ENCODE assay signal across 1 cellular context in genomic region chr10:62805139-62806092, GRCh38.
TF ChIP-seq lines count a peak whose summit lies in the region.

No MANE protein-coding gene starts in this region.

TF ChIP-seq in HepG2, 621 proteins besides CTCF, POLR2A, EP300 and RAD21 (continues in another document):
- TF ChIP-seq GTF2F1 (IDR thresholded peaks at IDR 0.05; ENCODE audit: low read length) (no peak), ATF1 (CRISPR knock-in tag; IDR thresholded peaks at IDR 0.05) (no peak), SNAI1 (CRISPR knock-in tag; IDR thresholded peaks at IDR 0.05; ENCODE audit: borderline replicate concordance) (no peak), MED1 (CRISPR knock-in tag; IDR thresholded peaks at IDR 0.05) (peak; percentile 25; the same call in 1 of the 2 replicates), NONO (IDR thresholded peaks at IDR 0.05) (no peak), NONO (CRISPR knock-in tag; conservative IDR thresholded peaks at IDR 0.05) (peak; percentile 52; the same call in 1 of the 2 replicates), HOXA5 (CRISPR knock-in tag; IDR thresholded peaks at IDR 0.05) (no peak), MTF2 (CRISPR knock-in tag; IDR thresholded peaks at IDR 0.05; ENCODE audit: borderline replicate concordance) (no peak), STAG1 (CRISPR knock-in tag; IDR thresholded peaks at IDR 0.05) (no peak), ZNF615 (CRISPR knock-in tag; IDR thresholded peaks at IDR 0.05; ENCODE audit: borderline replicate concordance) (no peak), ZNF607 (CRISPR knock-in tag; IDR thresholded peaks at IDR 0.05; ENCODE audit: borderline replicate concordance) (no peak), POLR2AphosphoS5 (IDR thresholded peaks at IDR 0.05; ENCODE audit: low read depth, low read length) (no peak), ZNF777 (CRISPR knock-in tag; IDR thresholded peaks at IDR 0.05) (peak; percentile 72), ZNF274 (CRISPR knock-in tag; IDR thresholded peaks at IDR 0.05) (no peak), ZNF841 (CRISPR knock-in tag; IDR thresholded peaks at IDR 0.05; ENCODE audit: borderline replicate concordance) (no peak), GTF3A (CRISPR knock-in tag; conservative IDR thresholded peaks at IDR 0.05) (no peak), ZNF318 (CRISPR knock-in tag; IDR thresholded peaks at IDR 0.05) (no peak), ZNF724P (CRISPR knock-in tag; IDR thresholded peaks at IDR 0.05; ENCODE audit: borderline replicate concordance) (no peak), ZNF660 (CRISPR knock-in tag; IDR thresholded peaks at IDR 0.05; ENCODE audit: borderline replicate concordance, low read depth) (no peak), TFAP4 (IDR thresholded peaks at IDR 0.05; ENCODE audit: borderline replicate concordance, low read depth) (peak; percentile 13; the same call in 1 of the 2 replicates), ZNF564 (CRISPR knock-in tag; IDR thresholded peaks at IDR 0.05) (peak; percentile 17; the same call in 1 of the 2 replicates), ZNF510 (CRISPR knock-in tag; IDR thresholded peaks at IDR 0.05; ENCODE audit: low read depth) (no peak), ZFP41 (CRISPR knock-in tag; IDR thresholded peaks at IDR 0.05; ENCODE audit: borderline replicate concordance) (no peak; the same call in 1 of the 2 replicates), KMT2B (CRISPR knock-in tag; IDR thresholded peaks at IDR 0.05) (peak; percentile 24; the same call in 1 of the 2 replicates)
- TF ChIP-seq, protein P1, sequence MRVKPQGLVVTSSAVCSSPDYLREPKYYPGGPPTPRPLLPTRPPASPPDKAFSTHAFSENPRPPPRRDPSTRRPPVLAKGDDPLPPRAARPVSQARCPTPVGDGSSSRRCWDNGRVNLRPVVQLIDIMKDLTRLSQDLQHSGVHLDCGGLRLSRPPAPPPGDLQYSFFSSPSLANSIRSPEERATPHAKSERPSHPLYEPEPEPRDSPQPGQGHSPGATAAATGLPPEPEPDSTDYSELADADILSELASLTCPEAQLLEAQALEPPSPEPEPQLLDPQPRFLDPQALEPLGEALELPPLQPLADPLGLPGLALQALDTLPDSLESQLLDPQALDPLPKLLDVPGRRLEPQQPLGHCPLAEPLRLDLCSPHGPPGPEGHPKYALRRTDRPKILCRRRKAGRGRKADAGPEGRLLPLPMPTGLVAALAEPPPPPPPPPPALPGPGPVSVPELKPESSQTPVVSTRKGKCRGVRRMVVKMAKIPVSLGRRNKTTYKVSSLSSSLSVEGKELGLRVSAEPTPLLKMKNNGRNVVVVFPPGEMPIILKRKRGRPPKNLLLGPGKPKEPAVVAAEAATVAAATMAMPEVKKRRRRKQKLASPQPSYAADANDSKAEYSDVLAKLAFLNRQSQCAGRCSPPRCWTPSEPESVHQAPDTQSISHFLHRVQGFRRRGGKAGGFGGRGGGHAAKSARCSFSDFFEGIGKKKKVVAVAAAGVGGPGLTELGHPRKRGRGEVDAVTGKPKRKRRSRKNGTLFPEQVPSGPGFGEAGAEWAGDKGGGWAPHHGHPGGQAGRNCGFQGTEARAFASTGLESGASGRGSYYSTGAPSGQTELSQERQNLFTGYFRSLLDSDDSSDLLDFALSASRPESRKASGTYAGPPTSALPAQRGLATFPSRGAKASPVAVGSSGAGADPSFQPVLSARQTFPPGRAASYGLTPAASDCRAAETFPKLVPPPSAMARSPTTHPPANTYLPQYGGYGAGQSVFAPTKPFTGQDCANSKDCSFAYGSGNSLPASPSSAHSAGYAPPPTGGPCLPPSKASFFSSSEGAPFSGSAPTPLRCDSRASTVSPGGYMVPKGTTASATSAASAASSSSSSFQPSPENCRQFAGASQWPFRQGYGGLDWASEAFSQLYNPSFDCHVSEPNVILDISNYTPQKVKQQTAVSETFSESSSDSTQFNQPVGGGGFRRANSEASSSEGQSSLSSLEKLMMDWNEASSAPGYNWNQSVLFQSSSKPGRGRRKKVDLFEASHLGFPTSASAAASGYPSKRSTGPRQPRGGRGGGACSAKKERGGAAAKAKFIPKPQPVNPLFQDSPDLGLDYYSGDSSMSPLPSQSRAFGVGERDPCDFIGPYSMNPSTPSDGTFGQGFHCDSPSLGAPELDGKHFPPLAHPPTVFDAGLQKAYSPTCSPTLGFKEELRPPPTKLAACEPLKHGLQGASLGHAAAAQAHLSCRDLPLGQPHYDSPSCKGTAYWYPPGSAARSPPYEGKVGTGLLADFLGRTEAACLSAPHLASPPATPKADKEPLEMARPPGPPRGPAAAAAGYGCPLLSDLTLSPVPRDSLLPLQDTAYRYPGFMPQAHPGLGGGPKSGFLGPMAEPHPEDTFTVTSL (CRISPR knock-in tag; IDR thresholded peaks at IDR 0.05; ENCODE audit: borderline replicate concordance): no peak
- TF ChIP-seq, protein P2, sequence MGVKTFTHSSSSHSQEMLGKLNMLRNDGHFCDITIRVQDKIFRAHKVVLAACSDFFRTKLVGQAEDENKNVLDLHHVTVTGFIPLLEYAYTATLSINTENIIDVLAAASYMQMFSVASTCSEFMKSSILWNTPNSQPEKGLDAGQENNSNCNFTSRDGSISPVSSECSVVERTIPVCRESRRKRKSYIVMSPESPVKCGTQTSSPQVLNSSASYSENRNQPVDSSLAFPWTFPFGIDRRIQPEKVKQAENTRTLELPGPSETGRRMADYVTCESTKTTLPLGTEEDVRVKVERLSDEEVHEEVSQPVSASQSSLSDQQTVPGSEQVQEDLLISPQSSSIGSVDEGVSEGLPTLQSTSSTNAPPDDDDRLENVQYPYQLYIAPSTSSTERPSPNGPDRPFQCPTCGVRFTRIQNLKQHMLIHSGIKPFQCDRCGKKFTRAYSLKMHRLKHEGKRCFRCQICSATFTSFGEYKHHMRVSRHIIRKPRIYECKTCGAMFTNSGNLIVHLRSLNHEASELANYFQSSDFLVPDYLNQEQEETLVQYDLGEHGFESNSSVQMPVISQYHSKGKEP (CRISPR knock-in tag; IDR thresholded peaks at IDR 0.05): no peak
- TF ChIP-seq, protein P3, sequence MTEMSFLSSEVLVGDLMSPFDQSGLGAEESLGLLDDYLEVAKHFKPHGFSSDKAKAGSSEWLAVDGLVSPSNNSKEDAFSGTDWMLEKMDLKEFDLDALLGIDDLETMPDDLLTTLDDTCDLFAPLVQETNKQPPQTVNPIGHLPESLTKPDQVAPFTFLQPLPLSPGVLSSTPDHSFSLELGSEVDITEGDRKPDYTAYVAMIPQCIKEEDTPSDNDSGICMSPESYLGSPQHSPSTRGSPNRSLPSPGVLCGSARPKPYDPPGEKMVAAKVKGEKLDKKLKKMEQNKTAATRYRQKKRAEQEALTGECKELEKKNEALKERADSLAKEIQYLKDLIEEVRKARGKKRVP (CRISPR knock-in tag; IDR thresholded peaks at IDR 0.05): no peak
- TF ChIP-seq, protein P4, sequence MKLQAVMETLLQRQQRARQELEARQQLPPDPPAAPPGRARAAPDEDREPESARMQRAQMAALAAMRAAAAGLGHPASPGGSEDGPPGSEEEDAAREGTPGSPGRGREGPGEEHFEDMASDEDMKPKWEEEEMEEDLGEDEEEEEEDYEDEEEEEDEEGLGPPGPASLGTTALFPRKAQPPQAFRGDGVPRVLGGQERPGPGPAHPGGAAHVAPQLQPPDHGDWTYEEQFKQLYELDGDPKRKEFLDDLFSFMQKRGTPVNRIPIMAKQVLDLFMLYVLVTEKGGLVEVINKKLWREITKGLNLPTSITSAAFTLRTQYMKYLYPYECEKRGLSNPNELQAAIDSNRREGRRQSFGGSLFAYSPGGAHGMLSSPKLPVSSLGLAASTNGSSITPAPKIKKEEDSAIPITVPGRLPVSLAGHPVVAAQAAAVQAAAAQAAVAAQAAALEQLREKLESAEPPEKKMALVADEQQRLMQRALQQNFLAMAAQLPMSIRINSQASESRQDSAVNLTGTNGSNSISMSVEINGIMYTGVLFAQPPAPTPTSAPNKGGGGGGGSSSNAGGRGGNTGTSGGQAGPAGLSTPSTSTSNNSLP (IDR thresholded peaks at IDR 0.05; ENCODE audit: low read depth, low read length): no peak
- TF ChIP-seq, protein P5, sequence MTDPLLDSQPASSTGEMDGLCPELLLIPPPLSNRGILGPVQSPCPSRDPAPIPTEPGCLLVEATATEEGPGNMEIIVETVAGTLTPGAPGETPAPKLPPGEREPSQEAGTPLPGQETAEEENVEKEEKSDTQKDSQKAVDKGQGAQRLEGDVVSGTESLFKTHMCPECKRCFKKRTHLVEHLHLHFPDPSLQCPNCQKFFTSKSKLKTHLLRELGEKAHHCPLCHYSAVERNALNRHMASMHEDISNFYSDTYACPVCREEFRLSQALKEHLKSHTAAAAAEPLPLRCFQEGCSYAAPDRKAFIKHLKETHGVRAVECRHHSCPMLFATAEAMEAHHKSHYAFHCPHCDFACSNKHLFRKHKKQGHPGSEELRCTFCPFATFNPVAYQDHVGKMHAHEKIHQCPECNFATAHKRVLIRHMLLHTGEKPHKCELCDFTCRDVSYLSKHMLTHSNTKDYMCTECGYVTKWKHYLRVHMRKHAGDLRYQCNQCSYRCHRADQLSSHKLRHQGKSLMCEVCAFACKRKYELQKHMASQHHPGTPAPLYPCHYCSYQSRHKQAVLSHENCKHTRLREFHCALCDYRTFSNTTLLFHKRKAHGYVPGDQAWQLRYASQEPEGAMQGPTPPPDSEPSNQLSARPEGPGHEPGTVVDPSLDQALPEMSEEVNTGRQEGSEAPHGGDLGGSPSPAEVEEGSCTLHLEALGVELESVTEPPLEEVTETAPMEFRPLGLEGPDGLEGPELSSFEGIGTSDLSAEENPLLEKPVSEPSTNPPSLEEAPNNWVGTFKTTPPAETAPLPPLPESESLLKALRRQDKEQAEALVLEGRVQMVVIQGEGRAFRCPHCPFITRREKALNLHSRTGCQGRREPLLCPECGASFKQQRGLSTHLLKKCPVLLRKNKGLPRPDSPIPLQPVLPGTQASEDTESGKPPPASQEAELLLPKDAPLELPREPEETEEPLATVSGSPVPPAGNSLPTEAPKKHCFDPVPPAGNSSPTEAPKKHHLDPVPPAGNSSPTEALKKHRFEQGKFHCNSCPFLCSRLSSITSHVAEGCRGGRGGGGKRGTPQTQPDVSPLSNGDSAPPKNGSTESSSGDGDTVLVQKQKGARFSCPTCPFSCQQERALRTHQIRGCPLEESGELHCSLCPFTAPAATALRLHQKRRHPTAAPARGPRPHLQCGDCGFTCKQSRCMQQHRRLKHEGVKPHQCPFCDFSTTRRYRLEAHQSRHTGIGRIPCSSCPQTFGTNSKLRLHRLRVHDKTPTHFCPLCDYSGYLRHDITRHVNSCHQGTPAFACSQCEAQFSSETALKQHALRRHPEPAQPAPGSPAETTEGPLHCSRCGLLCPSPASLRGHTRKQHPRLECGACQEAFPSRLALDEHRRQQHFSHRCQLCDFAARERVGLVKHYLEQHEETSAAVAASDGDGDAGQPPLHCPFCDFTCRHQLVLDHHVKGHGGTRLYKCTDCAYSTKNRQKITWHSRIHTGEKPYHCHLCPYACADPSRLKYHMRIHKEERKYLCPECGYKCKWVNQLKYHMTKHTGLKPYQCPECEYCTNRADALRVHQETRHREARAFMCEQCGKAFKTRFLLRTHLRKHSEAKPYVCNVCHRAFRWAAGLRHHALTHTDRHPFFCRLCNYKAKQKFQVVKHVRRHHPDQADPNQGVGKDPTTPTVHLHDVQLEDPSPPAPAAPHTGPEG (CRISPR knock-in tag; IDR thresholded peaks at IDR 0.05): 0 out of 2 replicates have a peak, but pooled peaks have one; percentile 49
- TF ChIP-seq, protein P6, sequence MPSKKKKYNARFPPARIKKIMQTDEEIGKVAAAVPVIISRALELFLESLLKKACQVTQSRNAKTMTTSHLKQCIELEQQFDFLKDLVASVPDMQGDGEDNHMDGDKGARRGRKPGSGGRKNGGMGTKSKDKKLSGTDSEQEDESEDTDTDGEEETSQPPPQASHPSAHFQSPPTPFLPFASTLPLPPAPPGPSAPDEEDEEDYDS (CRISPR knock-in tag; IDR thresholded peaks at IDR 0.05): no peak
